Comparison of ENCODE assay signal across 8 cellular contexts in genomic region chr20:33992923-33993799, GRCh38. TPM values are rescaled to one million over a fixed set of nuclear protein-coding genes. Genes with fewer than 3 reads are reported as not detected.
A peak's percentile ranks its signal among the peaks of the same experiment; 100 is the strongest.
DNase-seq lines count a peak whose midpoint lies in the region; ATAC-seq and TF ChIP-seq lines count a peak whose summit lies in the region.

No MANE protein-coding gene starts in this region.

- H3K36me3 ChIP-seq in heart right ventricle (no peaks in the 10 kb centered on the region), upper lobe of left lung (no peaks in the 10 kb centered on the region)

- peak; percentile 87 for TF ChIP-seq POLR2A in GM15510 (IDR thresholded peaks at IDR 0.05; ENCODE audit: borderline replicate concordance, extremely low read depth, insufficient read length)
- peak in 2 of 4 donors; percentile 78 to 84 for TF ChIP-seq POLR2A in upper lobe of left lung (IDR thresholded peaks at IDR 0.05)

- TF ChIP-seq CTCF in heart right ventricle (IDR thresholded peaks at IDR 0.05) (no peak), upper lobe of left lung (IDR thresholded peaks at IDR 0.05) (no peak)

- peak overlapping the region; percentile 95 to 99 (median 98) for H3K27ac ChIP-seq in heart right ventricle
- peak overlapping the region; percentile 95 to 99 (median 98) for H3K27ac ChIP-seq in upper lobe of left lung

- 0 to 1% methylated on average over 46 to 49 of the region's 49 CpGs for WGBS in heart right ventricle, 2 donors
- WGBS in upper lobe of left lung, 2 donors = 0 to 1% methylated on average over 36 to 41 of the region's 49 CpGs

- intact Hi-C loops in heart right ventricle (cut with DNase I) = loop anchor here in 7 of 10 donors (1.0 to 10.0 kb wide), 10 partner anchors 49 to 258 kb away; partner anchors contain the start of genes CHMP4B (in 2 of the 7), EIF2S2 (in 1 of the 7) and ZNF341 (in 1 of the 7)
- intact Hi-C loops in posterior cingulate gyrus (cut with DNase I) = loop anchor here (2.0 to 5.0 kb wide), 2 partner anchors 46 to 120 kb away; partner anchors contain the start of gene EIF2S2

- TF ChIP-seq EP300 in upper lobe of left lung (IDR thresholded peaks at IDR 0.05) = no peak

- peak; percentile 100 for DNase-seq in NCI-H146 treated with DMSO at 0.1 percent for 48 hours (lab: John Stamatoyannopoulos, UW; ENCODE audit: unreplicated experiment)
- DNase-seq in T-helper 1 cell = peak; percentile 99 to 100 (median 99)
- DNase-seq in amniotic stem cell (lab: John Stamatoyannopoulos, UW) = peak; percentile 100
- DNase-seq in heart right ventricle = peak; percentile 99 to 100
- peak; percentile 99 to 100 (median 100) for DNase-seq in posterior cingulate gyrus
- DNase-seq in upper lobe of left lung = peak; percentile 97 to 99

- H3K27me3 ChIP-seq in heart right ventricle (no peaks in the 10 kb centered on the region), upper lobe of left lung (no peaks in the 10 kb centered on the region)

- H3K4me1 ChIP-seq in heart right ventricle = peaks cover 14 to 52% (median 43%) of the 10 kb centered on the region in 9 donors
- peaks cover 38 to 58% (median 47%) of the 10 kb centered on the region in 4 donors for H3K4me1 ChIP-seq in upper lobe of left lung

- peak; percentile 60 for ATAC-seq in HG02884 (IDR thresholded peaks at IDR 0.05; ENCODE audit: unreplicated experiment)
- peak; percentile 91 to 97 (median 96) for ATAC-seq in heart right ventricle
- peak; percentile 94 to 99 for ATAC-seq in upper lobe of left lung (ENCODE audit: low FRiP score in 2 of 2)

- H3K4me3 ChIP-seq in heart right ventricle (peak overlapping the region; percentile 77 to 98 (median 86)), upper lobe of left lung (peak overlapping the region; percentile 81 to 92 (median 88))

- H3K9me3 ChIP-seq in heart right ventricle (no peaks in the 10 kb centered on the region), upper lobe of left lung (no peaks in the 10 kb centered on the region)

RNA-seq across cellular contexts. Expression of gene RALY, which starts 0.6 kb away (rescaled TPM):
- total RNA-seq in heart right ventricle = 100 to 1,000 TPM in 9 of 10 donors, 10 to 100 TPM in 1; 84.3 to 125 (median 104) TPM
- 100 to 1,000 TPM; 110 to 234 TPM for polyA plus RNA-seq in heart right ventricle
- 100 to 1,000 TPM; 116 to 157 (median 147) TPM for total RNA-seq in upper lobe of left lung

Comparison
In these comparisons a context has a peak if more than half of its experiments do, and no peak if none do; other contexts are left out.
1. Peak in every context shown above with its lines: DNase-seq, ATAC-seq, H3K4me3 ChIP-seq and H3K27ac ChIP-seq.